In the genomic region with DNA sequence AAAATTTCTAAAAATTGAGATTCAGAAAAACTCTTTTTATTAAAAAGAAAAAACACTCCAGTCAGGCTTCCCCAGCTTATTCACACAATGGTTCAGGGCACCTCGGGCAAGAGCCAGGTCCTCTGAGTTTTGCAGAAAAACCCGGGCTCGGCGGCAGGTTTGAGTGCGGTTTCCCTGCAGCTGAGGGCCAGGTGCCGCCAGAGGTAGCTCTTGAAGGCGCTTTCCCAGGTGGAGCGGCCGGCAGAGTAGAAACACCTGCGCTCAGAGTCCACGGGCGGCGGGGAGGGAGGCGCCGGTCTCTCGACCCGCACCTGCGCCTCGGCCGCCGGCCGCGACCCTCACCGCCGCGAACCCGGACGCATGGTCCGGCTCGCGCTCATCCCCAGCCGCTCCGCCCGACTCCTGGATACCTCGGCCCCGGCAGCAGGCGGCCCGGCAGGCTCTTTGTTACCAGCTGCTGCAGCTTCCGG, we compare ENCODE assay signal across 8 cellular contexts. TPM values are rescaled to one million over a fixed set of nuclear protein-coding genes. Genes with fewer than 3 reads are reported as not detected.
DNase-seq lines count a peak whose midpoint lies in the region; ATAC-seq and TF ChIP-seq lines count a peak whose summit lies in the region.

No MANE protein-coding gene starts in this region.

- WGBS in esophagus muscularis mucosa, result 1% methylated on average over 10 of the region's 39 CpGs

- no peaks in the 10 kb centered on the region for H3K27me3 ChIP-seq in esophagus muscularis mucosa

- CTCF ChIA-PET in RWPE1 (lab: Yijun Ruan, JAX), result interaction anchor here (0.5 to 0.8 kb wide), 3 partner anchors 55 to 237 kb away, joined by 3 read pairs; no protein-coding TSS in a partner anchor

- intact Hi-C loops in esophagus muscularis mucosa (cut with DNase I), result no loop called here

- H3K9me3 ChIP-seq in esophagus muscularis mucosa, result no peaks in the 10 kb centered on the region

- TF ChIP-seq CTCF in RWPE1 (conservative IDR thresholded peaks at IDR 0.05; ENCODE audit: low read depth), result no peak
- TF ChIP-seq CTCF in esophagus muscularis mucosa (IDR thresholded peaks at IDR 0.05), result no peak
- peak; percentile 10 for TF ChIP-seq CTCF in progenitor cell of endocrine pancreas (IDR thresholded peaks at IDR 0.05; ENCODE audit: unreplicated experiment)

- H3K4me1 ChIP-seq in esophagus muscularis mucosa, result peaks cover 43 to 59% (median 55%) of the 10 kb centered on the region in 4 donors

- POLR2A ChIA-PET in RWPE1 (lab: Yijun Ruan, JAX; ENCODE audit: low non-redundant PET), result no interaction called here

- ATAC-seq in HG02884 (IDR thresholded peaks at IDR 0.05; ENCODE audit: unreplicated experiment) (peak; percentile 13), HG03097 (IDR thresholded peaks at IDR 0.05; ENCODE audit: low FRiP score, unreplicated experiment) (no peak), GM21360 (IDR thresholded peaks at IDR 0.05; ENCODE audit: unreplicated experiment) (no peak)

- DNase-seq in activated CD4-positive, CD25-positive, alpha-beta regulatory T cell treated with anti-CD3 and anti-CD28 coated beads, Interleukin-2, amount 50 U/mL, for 16 hours (ENCODE audit: low read depth, low spot score), result peak; percentile 5
- no peak for DNase-seq in activated CD4-positive, CD25-positive, alpha-beta regulatory T cell treated with anti-CD3 and anti-CD28 coated beads, Interleukin-2, amount 50 U/mL, for 72 hours
- DNase-seq in RWPE1 (ENCODE audit: low spot score), result peak; percentile 5
- DNase-seq in esophagus muscularis mucosa (ENCODE audit: extremely low spot score), result no peak
- peak; percentile 77 for DNase-seq in progenitor cell of endocrine pancreas (ENCODE audit: low spot score, unreplicated experiment)

- no peaks in the 10 kb centered on the region for H3K27me3 Mint-ChIP-seq in progenitor cell of endocrine pancreas

- H3K27ac Mint-ChIP-seq in progenitor cell of endocrine pancreas, result peak overlapping the region; percentile 99

- no peak for TF ChIP-seq EP300 in esophagus muscularis mucosa (IDR thresholded peaks at IDR 0.05)

- no peak for TF ChIP-seq POLR2A in esophagus muscularis mucosa (IDR thresholded peaks at IDR 0.05; ENCODE audit: low read depth)

- H3K9me3 Mint-ChIP-seq in progenitor cell of endocrine pancreas (ENCODE audit: low read depth), result no peaks in the 10 kb centered on the region

- H3K36me3 Mint-ChIP-seq in progenitor cell of endocrine pancreas (ENCODE audit: insufficient read depth), result no peaks in the 10 kb centered on the region

- peaks cover 0 to 4% (median 0%) of the 10 kb centered on the region in 4 donors for H3K36me3 ChIP-seq in esophagus muscularis mucosa

- H3K27ac ChIP-seq in RWPE1 (peak overlapping the region; percentile 83), esophagus muscularis mucosa (replicated peaks in 1 of 4) (peak overlapping the region; percentile 81 to 90 (median 83))

- H3K4me3 ChIP-seq in esophagus muscularis mucosa, result peak overlapping the region; percentile 90 to 99 (median 96)

- peaks cover 31% of the 10 kb centered on the region for H3K4me1 Mint-ChIP-seq in progenitor cell of endocrine pancreas (ENCODE audit: low read depth)

- peak overlapping the region; percentile 97 for H3K4me3 Mint-ChIP-seq in progenitor cell of endocrine pancreas (ENCODE audit: low read depth)

RNA-seq across cellular contexts. Expression of a gene that starts 0.4 kb away (rescaled TPM):
- 10 to 100 TPM in 3 of 4 donors, 1 to 10 TPM in 1; 9.1 to 16.9 (median 10.5) TPM for total RNA-seq in esophagus muscularis mucosa
- 66.4 and 82.4 TPM in 2 replicates for total RNA-seq in progenitor cell of endocrine pancreas

RNA-seq across cellular contexts. Expression of a gene that starts 0.8 kb away (rescaled TPM):
- total RNA-seq in esophagus muscularis mucosa (10 to 100 TPM in 2 of 4 donors, 1 to 10 TPM in 2; 9.3 to 12.0 (median 10.2) TPM), progenitor cell of endocrine pancreas (38.4 and 40.7 TPM in 2 replicates)

RNA-seq across cellular contexts. Expression of a gene that starts 46.8 kb away (rescaled TPM):
- not detected for total RNA-seq in esophagus muscularis mucosa
- total RNA-seq in progenitor cell of endocrine pancreas, result not detected in 2 replicates

Comparison
In these comparisons a context has a peak if more than half of its experiments do, and no peak if none do; other contexts are left out.
1. DNase-seq: peak in activated CD4-positive, CD25-positive, alpha-beta regulatory T cell treated with anti-CD3 and anti-CD28 coated beads, Interleukin-2, amount 50 U/mL, for 16 hours (single experiment), RWPE1 (single experiment) and progenitor cell of endocrine pancreas (single experiment); none in activated CD4-positive, CD25-positive, alpha-beta regulatory T cell treated with anti-CD3 and anti-CD28 coated beads, Interleukin-2, amount 50 U/mL, for 72 hours (single experiment) and esophagus muscularis mucosa (single experiment).